Comparison of ENCODE assay signal across 40 cellular contexts in genomic region chr1:20134995-20135394, GRCh38. TPM values are rescaled to one million over a fixed set of nuclear protein-coding genes. Genes with fewer than 3 reads are reported as not detected.
"Had no signal": no experiment of that assay in that cellular context is flagged by ENCODE, and none has a peak within 500 bp of the region (broad histone marks: within the 10 kb centered on the region; RNA-seq: fewer than 3 reads in every experiment).

No MANE protein-coding gene starts in this region.

- H3K36me3 ChIP-seq: adrenal gland, brain microvascular endothelial cell, breast epithelium had no signal

- H3K27ac ChIP-seq: adrenal gland, body of pancreas, brain microvascular endothelial cell, breast epithelium, VCaP had no signal

- H3K9me3 Mint-ChIP-seq: activated CD8-positive, alpha-beta T cell treated with anti-CD3 and anti-CD28 coated beads for 36 hours; activated naive CD4-positive, alpha-beta T cell treated with anti-CD3 and anti-CD28 coated beads for 36 hours; activated naive CD4-positive, alpha-beta T cell treated with anti-CD3 and anti-CD28 coated beads, Interleukin-2, amount 50 U/mL, for 72 hours; activated T-helper 1 cell treated with anti-CD3 and anti-CD28 coated beads, Interleukin-12 subunit alpha, Interleukin-12 subunit beta, Interleukin-2, Interleukin-4 antibody, amounts not matched to agents 30 ng/mL and 10 ng/mL and 1 ng/mL, durations not matched to agents 14 hours and 24 hours and 36 hours; activated T-helper 17 cell treated with anti-CD3 and anti-CD28 coated beads, Interleukin-2, amount 50 U/mL, for 72 hours; T-helper 1 cell treated with Interleukin-12 subunit alpha and Interleukin-12 subunit beta and Interleukin-4 antibody, amounts not matched to agents 30 μg/mL and 1 μg/mL, for 36 hours; T-helper 2 cell treated with Interferon-gamma antibody and Interleukin-4, amounts not matched to agents 5 μg/mL and 100 μg/mL, for 36 hours had no signal

- H3K27ac Mint-ChIP-seq: activated B cell treated with CpG ODN at 0.5 μM for 24 hours; activated CD4-positive, alpha-beta memory T cell treated with anti-CD3 and anti-CD28 coated beads for 36 hours; activated CD4-positive, alpha-beta T cell treated with anti-CD3 and anti-CD28 coated beads, Interleukin-2, amount 10 ng/mL, durations not matched to agents 24 days and 14 days; activated CD8-positive, alpha-beta T cell treated with anti-CD3 and anti-CD28 coated beads for 36 hours; activated naive CD4-positive, alpha-beta T cell treated with anti-CD3 and anti-CD28 coated beads for 36 hours; activated naive CD8-positive, alpha-beta T cell treated with anti-CD3 and anti-CD28 coated beads for 36 hours; activated T-cell treated with anti-CD3 and anti-CD28 coated beads, Interleukin-2, amount 50 U/mL, for 72 hours; activated T-helper 1 cell treated with anti-CD3 and anti-CD28 coated beads, Interleukin-12 subunit alpha, Interleukin-12 subunit beta, Interleukin-2, Interleukin-4 antibody, amounts not matched to agents 30 ng/mL and 10 ng/mL and 1 ng/mL, durations not matched to agents 14 hours and 24 hours and 36 hours; activated T-helper 17 cell treated with anti-CD3 and anti-CD28 coated beads, Interleukin-2, amount 50 U/mL, for 72 hours; T-helper 1 cell treated with Interleukin-12 subunit alpha and Interleukin-12 subunit beta and Interleukin-4 antibody, amounts not matched to agents 30 μg/mL and 1 μg/mL, for 36 hours; T-helper 2 cell treated with Interferon-gamma antibody and Interleukin-4, amounts not matched to agents 5 μg/mL and 100 μg/mL, for 36 hours had no signal

- H3K4me3 ChIP-seq: adrenal gland, body of pancreas, breast epithelium had no signal

- DNase-seq: activated B cell treated with CpG ODN at 0.5 μM for 24 hours; activated CD4-positive, alpha-beta memory T cell treated with anti-CD3 and anti-CD28 coated beads for 36 hours; activated CD4-positive, alpha-beta T cell treated with anti-CD3 and anti-CD28 coated beads for 4 hours; activated CD4-positive, alpha-beta T cell treated with anti-CD3 and anti-CD28 coated beads, Interleukin-2, amount 10 ng/mL, durations not matched to agents 24 days and 14 days; activated CD4-positive, alpha-beta T cell treated with anti-CD3 and anti-CD28 coated beads, Interleukin-2, amount 50 U/mL, for 1 hour; activated CD4-positive, alpha-beta T cell treated with anti-CD3 and anti-CD28 coated beads, Interleukin-2, amount 50 U/mL, for 4 hours; activated CD4-positive, CD25-positive, alpha-beta regulatory T cell treated with anti-CD3 and anti-CD28 coated beads, Interleukin-2, amount 50 U/mL, for 72 hours; activated CD8-positive, alpha-beta memory T cell treated with anti-CD3 and anti-CD28 coated beads, Interleukin-2, amount 50 U/mL, for 4 hours; activated CD8-positive, alpha-beta T cell treated with anti-CD3 and anti-CD28 coated beads for 36 hours; activated effector memory CD4-positive, alpha-beta T cell treated with anti-CD3 and anti-CD28 coated beads, Interleukin-2, amount 50 U/mL, for 16 hours; activated gamma-delta T cell treated with Interleukin-2 at 50 U/mL for 16 hours; activated naive CD4-positive, alpha-beta T cell; activated naive CD4-positive, alpha-beta T cell treated with anti-CD3 and anti-CD28 coated beads for 36 hours; activated naive CD4-positive, alpha-beta T cell treated with anti-CD3 and anti-CD28 coated beads, Interleukin-2, amount 50 U/mL, for 16 hours; activated naive CD8-positive, alpha-beta T cell treated with anti-CD3 and anti-CD28 coated beads for 36 hours; activated T-cell treated with anti-CD3 and anti-CD28 coated beads for 4 hours; activated T-cell treated with anti-CD3 and anti-CD28 coated beads, Interleukin-2, amount 50 U/mL, for 1 hour; activated T-cell treated with anti-CD3 and anti-CD28 coated beads, Interleukin-2, amount 50 U/mL, for 4 hours; activated T-cell treated with anti-CD3 and anti-CD28 coated beads, Interleukin-2, amount 50 U/mL, for 72 hours; adrenal gland; amniotic stem cell; aorta; body of pancreas; brain microvascular endothelial cell; central memory CD4-positive, alpha-beta T cell; T-helper 1 cell; T-helper 2 cell; T-helper 9 cell had no signal

- ATAC-seq: activated CD8-positive, alpha-beta T cell treated with anti-CD3 and anti-CD28 coated beads for 36 hours; activated naive CD4-positive, alpha-beta T cell treated with anti-CD3 and anti-CD28 coated beads, Interleukin-2, amount 50 U/mL, for 72 hours; activated T-cell treated with anti-CD3 and anti-CD28 coated beads, Interleukin-2, amount 50 U/mL, for 4 hours; activated T-cell treated with anti-CD3 and anti-CD28 coated beads, Interleukin-2, amount 50 U/mL, for 72 hours; activated T-helper 17 cell treated with anti-CD3 and anti-CD28 coated beads, Interleukin-2, amount 50 U/mL, for 72 hours; body of pancreas had no signal

- H3K4me1 Mint-ChIP-seq: activated B cell treated with CpG ODN at 0.5 μM for 24 hours; activated CD4-positive, alpha-beta T cell treated with anti-CD3 and anti-CD28 coated beads, Interleukin-2, amount 10 ng/mL, durations not matched to agents 24 days and 14 days; activated naive CD8-positive, alpha-beta T cell treated with anti-CD3 and anti-CD28 coated beads for 36 hours; activated T-helper 17 cell treated with anti-CD3 and anti-CD28 coated beads, Interleukin-2, amount 50 U/mL, for 72 hours had no signal

- H3K4me1 ChIP-seq: adrenal gland, body of pancreas, breast epithelium had no signal

- H3K36me3 Mint-ChIP-seq: activated CD4-positive, alpha-beta memory T cell treated with anti-CD3 and anti-CD28 coated beads for 36 hours; activated naive CD4-positive, alpha-beta T cell treated with anti-CD3 and anti-CD28 coated beads, Interleukin-2, amount 50 U/mL, for 72 hours; activated naive CD8-positive, alpha-beta T cell treated with anti-CD3 and anti-CD28 coated beads for 36 hours had no signal

- FAIRE-seq: astrocyte, TTC549 had no signal

- H3K9me3 ChIP-seq: adrenal gland, body of pancreas had no signal

- H3K4me3 Mint-ChIP-seq: activated B cell treated with CpG ODN at 0.5 μM for 24 hours; activated CD4-positive, alpha-beta memory T cell treated with anti-CD3 and anti-CD28 coated beads for 36 hours; activated CD4-positive, alpha-beta T cell treated with anti-CD3 and anti-CD28 coated beads, Interleukin-2, amount 10 ng/mL, durations not matched to agents 24 days and 14 days; activated CD8-positive, alpha-beta T cell treated with anti-CD3 and anti-CD28 coated beads for 36 hours; activated naive CD4-positive, alpha-beta T cell treated with anti-CD3 and anti-CD28 coated beads for 36 hours; activated naive CD8-positive, alpha-beta T cell treated with anti-CD3 and anti-CD28 coated beads for 36 hours; activated T-cell treated with anti-CD3 and anti-CD28 coated beads, Interleukin-2, amount 50 U/mL, for 4 hours; activated T-cell treated with anti-CD3 and anti-CD28 coated beads, Interleukin-2, amount 50 U/mL, for 72 hours; activated T-helper 1 cell treated with anti-CD3 and anti-CD28 coated beads, Interleukin-12 subunit alpha, Interleukin-12 subunit beta, Interleukin-2, Interleukin-4 antibody, amounts not matched to agents 30 ng/mL and 10 ng/mL and 1 ng/mL, durations not matched to agents 14 hours and 24 hours and 36 hours; activated T-helper 17 cell treated with anti-CD3 and anti-CD28 coated beads, Interleukin-2, amount 50 U/mL, for 72 hours; T-helper 1 cell treated with Interleukin-12 subunit alpha and Interleukin-12 subunit beta and Interleukin-4 antibody, amounts not matched to agents 30 μg/mL and 1 μg/mL, for 36 hours; T-helper 2 cell treated with Interferon-gamma antibody and Interleukin-4, amounts not matched to agents 5 μg/mL and 100 μg/mL, for 36 hours had no signal

- H3K27me3 ChIP-seq: adrenal gland, body of pancreas, brain microvascular endothelial cell, breast epithelium had no signal

RNA-seq across cellular contexts. Expression of gene PLA2G2F, which starts 4.1 kb away (rescaled TPM):
- total RNA-seq: activated B cell treated with CpG ODN at 0.5 μM for 24 hours; activated CD4-positive, alpha-beta memory T cell treated with anti-CD3 and anti-CD28 coated beads for 36 hours; activated CD4-positive, alpha-beta T cell treated with anti-CD3 and anti-CD28 coated beads, Interleukin-2, amount 10 ng/mL, durations not matched to agents 24 days and 14 days; activated CD8-positive, alpha-beta memory T cell treated with anti-CD3 and anti-CD28 coated beads for 36 hours; activated CD8-positive, alpha-beta T cell treated with anti-CD3 and anti-CD28 coated beads for 36 hours; activated naive CD4-positive, alpha-beta T cell treated with anti-CD3 and anti-CD28 coated beads for 36 hours; activated naive CD4-positive, alpha-beta T cell treated with anti-CD3 and anti-CD28 coated beads, Interleukin-2, amount 50 U/mL, for 72 hours; activated naive CD8-positive, alpha-beta T cell treated with anti-CD3 and anti-CD28 coated beads for 36 hours; activated T-cell treated with anti-CD3 and anti-CD28 coated beads, Interleukin-2, amount 50 U/mL, for 4 hours; activated T-cell treated with anti-CD3 and anti-CD28 coated beads, Interleukin-2, amount 50 U/mL, for 72 hours; activated T-helper 1 cell treated with anti-CD3 and anti-CD28 coated beads, Interleukin-12 subunit alpha, Interleukin-12 subunit beta, Interleukin-2, Interleukin-4 antibody, amounts not matched to agents 30 ng/mL and 10 ng/mL and 1 ng/mL, durations not matched to agents 14 hours and 24 hours and 36 hours; activated T-helper 17 cell treated with anti-CD3 and anti-CD28 coated beads, Interleukin-2, amount 50 U/mL, for 72 hours; adrenal gland; aorta; body of pancreas; breast epithelium; cardiac septum; cerebellum had no signal

RNA-seq across cellular contexts. Expression of gene PLA2G2D, which starts 15.7 kb away (rescaled TPM):
- total RNA-seq: activated CD4-positive, alpha-beta T cell treated with anti-CD3 and anti-CD28 coated beads, Interleukin-2, amount 10 ng/mL, durations not matched to agents 24 days and 14 days; activated CD8-positive, alpha-beta memory T cell treated with anti-CD3 and anti-CD28 coated beads for 36 hours; activated CD8-positive, alpha-beta T cell treated with anti-CD3 and anti-CD28 coated beads for 36 hours; activated naive CD4-positive, alpha-beta T cell treated with anti-CD3 and anti-CD28 coated beads, Interleukin-2, amount 50 U/mL, for 72 hours; activated naive CD8-positive, alpha-beta T cell treated with anti-CD3 and anti-CD28 coated beads for 36 hours; activated T-cell treated with anti-CD3 and anti-CD28 coated beads, Interleukin-2, amount 50 U/mL, for 4 hours; activated T-cell treated with anti-CD3 and anti-CD28 coated beads, Interleukin-2, amount 50 U/mL, for 72 hours; activated T-helper 1 cell treated with anti-CD3 and anti-CD28 coated beads, Interleukin-12 subunit alpha, Interleukin-12 subunit beta, Interleukin-2, Interleukin-4 antibody, amounts not matched to agents 30 ng/mL and 10 ng/mL and 1 ng/mL, durations not matched to agents 14 hours and 24 hours and 36 hours; activated T-helper 17 cell treated with anti-CD3 and anti-CD28 coated beads, Interleukin-2, amount 50 U/mL, for 72 hours; adrenal gland; astrocyte; body of pancreas; cardiac septum; cerebellum had no signal
- polyA plus RNA-seq: adrenal gland, aorta had no signal

RNA-seq across cellular contexts. Expression of gene PLA2G2C, which starts 51.3 kb away (rescaled TPM):
- total RNA-seq: activated B cell treated with CpG ODN at 0.5 μM for 24 hours; activated naive CD8-positive, alpha-beta T cell treated with anti-CD3 and anti-CD28 coated beads for 36 hours; activated T-cell treated with anti-CD3 and anti-CD28 coated beads, Interleukin-2, amount 50 U/mL, for 4 hours; astrocyte; body of pancreas; cardiac septum; cerebellum had no signal
- polyA plus RNA-seq: aorta had no signal
